29 cellular contexts compared by ENCODE assay signal in genomic region chr6:170525795-170526194, GRCh38.
"Had no signal": no experiment of that assay in that cellular context is flagged by ENCODE, and none has a peak within 500 bp of the region (broad histone marks: within the 10 kb centered on the region; RNA-seq: fewer than 3 reads in every experiment).

No MANE protein-coding gene starts in this region.

- H3K36me3 ChIP-seq: esophagus muscularis mucosa, gastroesophageal sphincter had no signal

- H3K27ac ChIP-seq: body of pancreas, esophagus muscularis mucosa, foreskin keratinocyte, gastroesophageal sphincter, VCaP had no signal

- H3K27me3 ChIP-seq: body of pancreas, esophagus muscularis mucosa, gastroesophageal sphincter had no signal

- ATAC-seq: activated T-cell treated with anti-CD3 and anti-CD28 coated beads, Interleukin-2, amount 50 U/mL, for 72 hours; body of pancreas; effector memory CD8-positive, alpha-beta T cell; foreskin keratinocyte; gastroesophageal sphincter; T-helper 17 cell; WTC11 had no signal

- FAIRE-seq: colon had no signal

- H3K4me1 ChIP-seq: body of pancreas, foreskin keratinocyte had no signal

- H3K4me3 ChIP-seq: body of pancreas, esophagus muscularis mucosa, gastroesophageal sphincter had no signal

- H3K9me3 ChIP-seq: body of pancreas, esophagus muscularis mucosa, gastroesophageal sphincter had no signal

- DNase-seq: activated CD4-positive, alpha-beta memory T cell treated with anti-CD3 and anti-CD28 coated beads, Interleukin-2, amount 10 ng/mL, durations not matched to agents 7 days and 5 days; activated CD4-positive, alpha-beta T cell treated with anti-CD3 and anti-CD28 coated beads for 1 hour; activated CD4-positive, alpha-beta T cell treated with anti-CD3 and anti-CD28 coated beads for 4 hours; activated CD4-positive, alpha-beta T cell treated with anti-CD3 and anti-CD28 coated beads, Interleukin-2, amount 10 ng/mL, durations not matched to agents 7 days and 5 days; activated CD4-positive, alpha-beta T cell treated with anti-CD3 and anti-CD28 coated beads, Interleukin-2, amount 50 U/mL, for 4 hours; activated CD8-positive, alpha-beta memory T cell treated with anti-CD3 and anti-CD28 coated beads, Interleukin-2, amount 50 U/mL, for 48 hours; activated gamma-delta T cell treated with Interleukin-2 at 50 U/mL for 16 hours; activated naive CD4-positive, alpha-beta T cell treated with anti-CD3 and anti-CD28 coated beads, Interleukin-2, amount 50 U/mL, for 16 hours; activated naive CD4-positive, alpha-beta T cell treated with Interleukin-2 at 50 U/mL for 16 hours; activated T-cell treated with anti-CD3 and anti-CD28 coated beads for 4 hours; activated T-cell treated with anti-CD3 and anti-CD28 coated beads, Interleukin-2, amount 50 U/mL, for 24 hours; activated T-cell treated with anti-CD3 and anti-CD28 coated beads, Interleukin-2, amount 50 U/mL, for 72 hours; amygdala; aorta; body of pancreas; caudate nucleus; cortex of kidney; dermis blood vessel endothelial cell; effector CD4-positive, alpha-beta T cell; effector memory CD8-positive, alpha-beta T cell; erythroblast; foreskin keratinocyte; T-helper 1 cell; T-helper 17 cell had no signal
